ENCODE assay signal across 16 cellular contexts in genomic region chr9:34524349-34524748, GRCh38. TPM values are rescaled to one million over a fixed set of nuclear protein-coding genes. Genes with fewer than 3 reads are reported as not detected.
"Had no signal": no experiment of that assay in that cellular context is flagged by ENCODE, and none has a peak within 500 bp of the region (broad histone marks: within the 10 kb centered on the region; RNA-seq: fewer than 3 reads in every experiment).

No MANE protein-coding gene starts in this region.

- H3K36me3 Mint-ChIP-seq: naive thymus-derived CD4-positive, alpha-beta T cell had no signal

- H3K27ac Mint-ChIP-seq: naive thymus-derived CD4-positive, alpha-beta T cell had no signal

- DNase-seq: colonic mucosa; effector CD8-positive, alpha-beta T cell; foreskin melanocyte; heart right ventricle; hypothalamus; kidney glomerular epithelial cell; mammary epithelial cell; naive thymus-derived CD4-positive, alpha-beta T cell; right cardiac atrium; stimulated activated CD4-positive, alpha-beta T cell treated with anti-CD3 and anti-CD28 coated beads, Interleukin-2, amount 100 ng/mL, for 48 hours; stimulated activated naive CD4-positive, alpha-beta T cell treated with Interleukin-2 at 50 U/mL for 16 hours; tibial artery; upper lobe of right lung had no signal

- H3K27ac ChIP-seq: colonic mucosa, heart right ventricle, tibial artery, upper lobe of right lung, vagina had no signal

- H3K9me3 ChIP-seq: colonic mucosa, heart right ventricle, tibial artery, upper lobe of right lung, vagina had no signal

- H3K9me3 Mint-ChIP-seq: naive thymus-derived CD4-positive, alpha-beta T cell had no signal

- ATAC-seq: heart right ventricle; naive thymus-derived CD4-positive, alpha-beta T cell; right cardiac atrium; upper lobe of right lung had no signal

- H3K27me3 ChIP-seq: colonic mucosa, upper lobe of right lung, vagina had no signal

RNA-seq across cellular contexts. Expression of gene ENHO, which starts 1.6 kb away (rescaled TPM):
- total RNA-seq: mesenteric fat pad, smooth muscle cell, vagina had no signal
